In the genomic region with DNA sequence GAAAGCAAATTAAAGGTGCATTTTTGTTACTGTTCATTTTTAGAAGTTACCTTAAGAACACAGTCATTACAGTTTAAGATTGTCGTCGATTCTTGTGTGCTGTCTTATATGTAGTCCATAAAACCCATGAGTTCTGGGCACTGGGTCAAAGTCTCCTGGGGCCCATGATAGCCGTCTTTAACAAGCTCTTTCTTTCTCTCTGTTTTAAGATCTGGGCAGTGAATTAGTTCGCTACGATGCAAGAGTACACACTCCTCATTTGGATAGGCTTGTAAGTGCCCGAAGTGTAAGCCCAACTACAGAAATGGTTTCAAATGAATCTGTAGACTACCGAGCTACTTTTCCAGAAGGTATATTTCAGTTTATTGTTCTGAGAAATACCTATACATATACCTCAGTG, we compare ENCODE assay signal across 2 cellular contexts.
TF ChIP-seq lines count a peak whose summit lies in the region.

No MANE protein-coding gene starts in this region.

TF ChIP-seq in HCT116, 20 proteins besides CTCF, POLR2A, EP300 and RAD21:
- TF ChIP-seq JUND (IDR thresholded peaks at IDR 0.05): no peak
- no peak for TF ChIP-seq SRF (IDR thresholded peaks at IDR 0.05; ENCODE audit: low read depth)
- TF ChIP-seq, protein P1, sequence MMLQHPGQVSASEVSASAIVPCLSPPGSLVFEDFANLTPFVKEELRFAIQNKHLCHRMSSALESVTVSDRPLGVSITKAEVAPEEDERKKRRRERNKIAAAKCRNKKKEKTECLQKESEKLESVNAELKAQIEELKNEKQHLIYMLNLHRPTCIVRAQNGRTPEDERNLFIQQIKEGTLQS (IDR thresholded peaks at IDR 0.05): no peak
- no peak for TF ChIP-seq TCF7L2 (IDR thresholded peaks at IDR 0.05; ENCODE audit: borderline replicate concordance, extremely low read depth, insufficient read depth, insufficient read length)
- TF ChIP-seq CEBPB (IDR thresholded peaks at IDR 0.05; ENCODE audit: low read depth): no peak; the same call in 1 of the 2 replicates

TF ChIP-seq in HepG2, 621 proteins besides CTCF, POLR2A, EP300 and RAD21:
- TF ChIP-seq LCORL (IDR thresholded peaks at IDR 0.05) (no peak), LCORL (CRISPR knock-in tag; IDR thresholded peaks at IDR 0.05) (no peak), SMAD1 (CRISPR knock-in tag; IDR thresholded peaks at IDR 0.05; ENCODE audit: borderline replicate concordance, low read depth) (no peak), SUZ12 (IDR thresholded peaks at IDR 0.05; ENCODE audit: low read depth, low read length) (no peak), ZNF160 (CRISPR knock-in tag; IDR thresholded peaks at IDR 0.05) (no peak), PAX8 (CRISPR knock-in tag; IDR thresholded peaks at IDR 0.05; ENCODE audit: borderline replicate concordance) (no peak), BRCA1 (CRISPR knock-in tag; IDR thresholded peaks at IDR 0.05) (no peak), HMG20A (CRISPR knock-in tag; IDR thresholded peaks at IDR 0.05; ENCODE audit: borderline replicate concordance) (no peak)
- TF ChIP-seq, protein P2, sequence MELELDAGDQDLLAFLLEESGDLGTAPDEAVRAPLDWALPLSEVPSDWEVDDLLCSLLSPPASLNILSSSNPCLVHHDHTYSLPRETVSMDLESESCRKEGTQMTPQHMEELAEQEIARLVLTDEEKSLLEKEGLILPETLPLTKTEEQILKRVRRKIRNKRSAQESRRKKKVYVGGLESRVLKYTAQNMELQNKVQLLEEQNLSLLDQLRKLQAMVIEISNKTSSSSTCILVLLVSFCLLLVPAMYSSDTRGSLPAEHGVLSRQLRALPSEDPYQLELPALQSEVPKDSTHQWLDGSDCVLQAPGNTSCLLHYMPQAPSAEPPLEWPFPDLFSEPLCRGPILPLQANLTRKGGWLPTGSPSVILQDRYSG (CRISPR knock-in tag; IDR thresholded peaks at IDR 0.05): no peak
- TF ChIP-seq, protein P3, sequence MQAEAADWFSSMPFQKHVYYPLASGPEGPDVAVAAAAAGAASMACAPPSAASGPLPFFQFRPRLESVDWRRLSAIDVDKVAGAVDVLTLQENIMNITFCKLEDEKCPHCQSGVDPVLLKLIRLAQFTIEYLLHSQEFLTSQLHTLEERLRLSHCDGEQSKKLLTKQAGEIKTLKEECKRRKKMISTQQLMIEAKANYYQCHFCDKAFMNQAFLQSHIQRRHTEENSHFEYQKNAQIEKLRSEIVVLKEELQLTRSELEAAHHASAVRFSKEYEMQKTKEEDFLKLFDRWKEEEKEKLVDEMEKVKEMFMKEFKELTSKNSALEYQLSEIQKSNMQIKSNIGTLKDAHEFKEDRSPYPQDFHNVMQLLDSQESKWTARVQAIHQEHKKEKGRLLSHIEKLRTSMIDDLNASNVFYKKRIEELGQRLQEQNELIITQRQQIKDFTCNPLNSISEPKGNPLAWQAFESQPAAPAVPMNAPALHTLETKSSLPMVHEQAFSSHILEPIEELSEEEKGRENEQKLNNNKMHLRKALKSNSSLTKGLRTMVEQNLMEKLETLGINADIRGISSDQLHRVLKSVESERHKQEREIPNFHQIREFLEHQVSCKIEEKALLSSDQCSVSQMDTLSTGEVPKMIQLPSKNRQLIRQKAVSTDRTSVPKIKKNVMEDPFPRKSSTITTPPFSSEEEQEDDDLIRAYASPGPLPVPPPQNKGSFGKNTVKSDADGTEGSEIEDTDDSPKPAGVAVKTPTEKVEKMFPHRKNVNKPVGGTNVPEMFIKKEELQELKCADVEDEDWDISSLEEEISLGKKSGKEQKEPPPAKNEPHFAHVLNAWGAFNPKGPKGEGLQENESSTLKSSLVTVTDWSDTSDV (CRISPR knock-in tag; IDR thresholded peaks at IDR 0.05): no peak
